38 cellular contexts compared by ENCODE assay signal in the genomic region with DNA sequence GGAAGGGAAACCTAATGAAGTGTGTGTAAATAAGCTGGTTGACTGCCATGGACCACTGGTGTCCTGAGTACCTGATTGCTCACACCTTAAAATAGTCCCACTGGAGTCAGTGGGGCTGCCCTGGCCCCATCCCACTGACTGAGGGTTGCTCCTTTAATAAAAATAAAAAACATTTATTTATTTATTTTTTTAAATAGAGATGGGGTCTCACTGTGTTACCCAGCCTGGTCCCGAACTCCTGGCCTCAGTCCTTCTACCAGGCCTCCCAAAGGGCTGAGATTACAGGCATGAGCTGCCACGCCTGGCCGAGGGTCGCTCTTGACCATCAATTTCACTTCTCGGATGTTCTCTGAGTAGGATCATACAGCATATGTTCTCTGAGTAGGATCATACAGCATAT.
"Had no signal": no experiment of that assay in that cellular context is flagged by ENCODE, and none has a peak within 500 bp of the region (broad histone marks: within the 10 kb centered on the region; RNA-seq: fewer than 3 reads in every experiment).

No MANE protein-coding gene starts in this region.

- H3K27ac Mint-ChIP-seq: activated naive CD4-positive, alpha-beta T cell treated with anti-CD3 and anti-CD28 coated beads for 36 hours; activated naive CD4-positive, alpha-beta T cell treated with anti-CD3 and anti-CD28 coated beads, Interleukin-2, amount 10 ng/mL, durations not matched to agents 7 days and 5 days; activated naive CD4-positive, alpha-beta T cell treated with anti-CD3 and anti-CD28 coated beads, Interleukin-2, amount 50 U/mL, for 24 hours; activated naive CD4-positive, alpha-beta T cell treated with anti-CD3 and anti-CD28 coated beads, Interleukin-2, amount 50 U/mL, for 72 hours; activated naive CD8-positive, alpha-beta T cell; activated naive CD8-positive, alpha-beta T cell treated with anti-CD3 and anti-CD28 coated beads for 36 hours; activated naive CD8-positive, alpha-beta T cell treated with anti-CD3 and anti-CD28 coated beads, Interleukin-2, amount 10 ng/mL, durations not matched to agents 7 days and 5 days; activated naive CD8-positive, alpha-beta T cell treated with anti-CD3 and anti-CD28 coated beads, Interleukin-2, amount 50 U/mL, for 24 hours; activated T-cell treated with anti-CD3 and anti-CD28 coated beads, Interleukin-2, amount 50 U/mL, for 24 hours; activated T-cell treated with anti-CD3 and anti-CD28 coated beads, Interleukin-2, amount 50 U/mL, for 72 hours; activated T-helper 1 cell treated with anti-CD3 and anti-CD28 coated beads, Interleukin-12 subunit alpha, Interleukin-12 subunit beta, Interleukin-2, Interleukin-4 antibody, amounts not matched to agents 30 ng/mL and 10 ng/mL and 1 ng/mL, durations not matched to agents 14 hours and 24 hours and 36 hours; activated T-helper 17 cell treated with anti-CD3 and anti-CD28 coated beads, Interleukin-2, amount 50 U/mL, for 72 hours; activated T-helper 2 cell treated with anti-CD3 and anti-CD28 coated beads, Interferon-gamma antibody, Interleukin-2, Interleukin-4, amounts not matched to agents 10 μg/mL and 5 μg/mL and 100 μg/mL, durations not matched to agents 14 hours and 24 hours and 36 hours; brain had no signal

- H3K4me3 Mint-ChIP-seq: activated naive CD4-positive, alpha-beta T cell treated with anti-CD3 and anti-CD28 coated beads for 36 hours; activated naive CD4-positive, alpha-beta T cell treated with anti-CD3 and anti-CD28 coated beads, Interleukin-2, amount 10 ng/mL, durations not matched to agents 7 days and 5 days; activated naive CD4-positive, alpha-beta T cell treated with anti-CD3 and anti-CD28 coated beads, Interleukin-2, amount 50 U/mL, for 24 hours; activated naive CD8-positive, alpha-beta T cell; activated naive CD8-positive, alpha-beta T cell treated with anti-CD3 and anti-CD28 coated beads for 36 hours; activated naive CD8-positive, alpha-beta T cell treated with anti-CD3 and anti-CD28 coated beads, Interleukin-2, amount 10 ng/mL, durations not matched to agents 7 days and 5 days; activated naive CD8-positive, alpha-beta T cell treated with anti-CD3 and anti-CD28 coated beads, Interleukin-2, amount 50 U/mL, for 24 hours; activated T-cell treated with anti-CD3 and anti-CD28 coated beads, Interleukin-2, amount 50 U/mL, for 24 hours; activated T-cell treated with anti-CD3 and anti-CD28 coated beads, Interleukin-2, amount 50 U/mL, for 4 hours; activated T-cell treated with anti-CD3 and anti-CD28 coated beads, Interleukin-2, amount 50 U/mL, for 72 hours; activated T-helper 1 cell treated with anti-CD3 and anti-CD28 coated beads, Interleukin-12 subunit alpha, Interleukin-12 subunit beta, Interleukin-2, Interleukin-4 antibody, amounts not matched to agents 30 ng/mL and 10 ng/mL and 1 ng/mL, durations not matched to agents 14 hours and 24 hours and 36 hours; activated T-helper 17 cell treated with anti-CD3 and anti-CD28 coated beads, Interleukin-2, amount 50 U/mL, for 72 hours; brain; central memory CD8-positive, alpha-beta T cell had no signal

- H3K9me3 Mint-ChIP-seq: activated naive CD4-positive, alpha-beta T cell treated with anti-CD3 and anti-CD28 coated beads, Interleukin-2, amount 50 U/mL, for 24 hours had no signal

- H3K27me3 ChIP-seq: adrenal gland, ascending aorta, body of pancreas, brain microvascular endothelial cell, breast epithelium, cardiac muscle cell had no signal

- H3K36me3 Mint-ChIP-seq: activated naive CD4-positive, alpha-beta T cell treated with anti-CD3 and anti-CD28 coated beads, Interleukin-2, amount 10 ng/mL, durations not matched to agents 7 days and 5 days; activated naive CD4-positive, alpha-beta T cell treated with anti-CD3 and anti-CD28 coated beads, Interleukin-2, amount 50 U/mL, for 24 hours; activated naive CD8-positive, alpha-beta T cell; activated naive CD8-positive, alpha-beta T cell treated with anti-CD3 and anti-CD28 coated beads for 36 hours; activated naive CD8-positive, alpha-beta T cell treated with anti-CD3 and anti-CD28 coated beads, Interleukin-2, amount 10 ng/mL, durations not matched to agents 7 days and 5 days; brain had no signal

- H3K4me1 ChIP-seq: adrenal gland, ascending aorta, body of pancreas, breast epithelium had no signal

- H3K36me3 ChIP-seq: adrenal gland, ascending aorta, brain microvascular endothelial cell, breast epithelium, cardiac muscle cell had no signal

- H3K9me3 ChIP-seq: adrenal gland, ascending aorta, body of pancreas, breast epithelium had no signal

- H3K27me3 Mint-ChIP-seq: activated naive CD4-positive, alpha-beta T cell treated with anti-CD3 and anti-CD28 coated beads, Interleukin-2, amount 10 ng/mL, durations not matched to agents 7 days and 5 days; activated naive CD4-positive, alpha-beta T cell treated with anti-CD3 and anti-CD28 coated beads, Interleukin-2, amount 50 U/mL, for 24 hours; activated naive CD8-positive, alpha-beta T cell treated with anti-CD3 and anti-CD28 coated beads, Interleukin-2, amount 10 ng/mL, durations not matched to agents 7 days and 5 days; activated naive CD8-positive, alpha-beta T cell treated with anti-CD3 and anti-CD28 coated beads, Interleukin-2, amount 50 U/mL, for 24 hours; activated T-cell treated with anti-CD3 and anti-CD28 coated beads, Interleukin-2, amount 50 U/mL, for 24 hours; activated T-helper 17 cell treated with anti-CD3 and anti-CD28 coated beads, Interleukin-2, amount 50 U/mL, for 72 hours had no signal

- H3K4me1 Mint-ChIP-seq: activated naive CD4-positive, alpha-beta T cell treated with anti-CD3 and anti-CD28 coated beads, Interleukin-2, amount 10 ng/mL, durations not matched to agents 7 days and 5 days; activated naive CD4-positive, alpha-beta T cell treated with anti-CD3 and anti-CD28 coated beads, Interleukin-2, amount 50 U/mL, for 24 hours; activated naive CD8-positive, alpha-beta T cell treated with anti-CD3 and anti-CD28 coated beads for 36 hours; activated naive CD8-positive, alpha-beta T cell treated with anti-CD3 and anti-CD28 coated beads, Interleukin-2, amount 10 ng/mL, durations not matched to agents 7 days and 5 days; activated naive CD8-positive, alpha-beta T cell treated with anti-CD3 and anti-CD28 coated beads, Interleukin-2, amount 50 U/mL, for 24 hours; activated T-helper 17 cell treated with anti-CD3 and anti-CD28 coated beads, Interleukin-2, amount 50 U/mL, for 72 hours; brain; central memory CD8-positive, alpha-beta T cell had no signal

- H3K4me3 ChIP-seq: adrenal gland, ascending aorta, body of pancreas, breast epithelium, cardiac muscle cell had no signal

- DNase-seq: activated effector memory CD4-positive, alpha-beta T cell treated with anti-CD3 and anti-CD28 coated beads, Interleukin-2, amount 50 U/mL, for 16 hours; activated effector memory CD4-positive, alpha-beta T cell treated with Interleukin-2 at 50 U/mL for 16 hours; activated gamma-delta T cell; activated gamma-delta T cell treated with Interleukin-2 at 50 U/mL for 16 hours; activated naive CD4-positive, alpha-beta T cell; activated naive CD4-positive, alpha-beta T cell treated with anti-CD3 and anti-CD28 coated beads for 36 hours; activated naive CD4-positive, alpha-beta T cell treated with anti-CD3 and anti-CD28 coated beads, Interleukin-2, amount 10 ng/mL, durations not matched to agents 7 days and 5 days; activated naive CD4-positive, alpha-beta T cell treated with anti-CD3 and anti-CD28 coated beads, Interleukin-2, amount 50 U/mL, for 16 hours; activated naive CD4-positive, alpha-beta T cell treated with Interleukin-2 at 50 U/mL for 16 hours; activated naive CD8-positive, alpha-beta T cell treated with anti-CD3 and anti-CD28 coated beads for 36 hours; activated naive CD8-positive, alpha-beta T cell treated with anti-CD3 and anti-CD28 coated beads, Interleukin-2, amount 10 ng/mL, durations not matched to agents 7 days and 5 days; activated naive CD8-positive, alpha-beta T cell treated with anti-CD3 and anti-CD28 coated beads, Interleukin-2, amount 50 U/mL, for 24 hours; activated T-cell treated with anti-CD3 and anti-CD28 coated beads, Interleukin-2, amount 50 U/mL, for 1 hour; activated T-cell treated with anti-CD3 and anti-CD28 coated beads, Interleukin-2, amount 50 U/mL, for 24 hours; activated T-cell treated with anti-CD3 and anti-CD28 coated beads, Interleukin-2, amount 50 U/mL, for 4 hours; activated T-cell treated with anti-CD3 and anti-CD28 coated beads, Interleukin-2, amount 50 U/mL, for 48 hours; activated T-cell treated with anti-CD3 and anti-CD28 coated beads, Interleukin-2, amount 50 U/mL, for 72 hours; amniotic stem cell; amygdala; anterior cingulate cortex; aorta; body of pancreas; brain microvascular endothelial cell; caudate nucleus; central memory CD4-positive, alpha-beta T cell; cerebellar nuclear complex had no signal

- H3K27ac ChIP-seq: adrenal gland, ascending aorta, body of pancreas, brain microvascular endothelial cell, breast epithelium, cardiac muscle cell had no signal
